ENCODE assay signal across 1 cellular context in genomic region chr2:74739733-74740241, GRCh38.
TF ChIP-seq lines count a peak whose summit lies in the region.

No MANE protein-coding gene starts in this region.

TF ChIP-seq in endothelial cell of umbilical vein, 7 proteins besides CTCF, POLR2A, EP300 and RAD21:
- TF ChIP-seq EZH2 (IDR thresholded peaks at IDR 0.05; ENCODE audit: borderline replicate concordance, low read depth, low read length, severe bottlenecking) (no peak), GATA2 (IDR thresholded peaks at IDR 0.05; ENCODE audit: insufficient read depth, insufficient read length, low read depth, low read length) (no peak), JUN (IDR thresholded peaks at IDR 0.05; ENCODE audit: borderline replicate concordance, insufficient read depth, insufficient read length, low read depth) (no peak), POLR2AphosphoS5 (IDR thresholded peaks at IDR 0.05; ENCODE audit: insufficient read depth, low read depth, low read length) (no peak), MYC (IDR thresholded peaks at IDR 0.05; ENCODE audit: low read depth, low read length) (no peak), MAX (IDR thresholded peaks at IDR 0.05; ENCODE audit: insufficient read depth, insufficient read length) (no peak), FOS (IDR thresholded peaks at IDR 0.05; ENCODE audit: borderline replicate concordance, insufficient read depth, low read length) (no peak)
